Comparison of ENCODE assay signal across 8 cellular contexts in genomic region chr15:100919481-100920405, GRCh38. TPM values are rescaled to one million over a fixed set of nuclear protein-coding genes. Genes with fewer than 3 reads are reported as not detected.
DNase-seq lines count a peak whose midpoint lies in the region; ATAC-seq and TF ChIP-seq lines count a peak whose summit lies in the region.

No MANE protein-coding gene starts in this region.

- DNase-seq in activated CD4-positive, alpha-beta memory T cell treated with anti-CD3 and anti-CD28 coated beads for 36 hours = peak; percentile 10
- no peak for DNase-seq in fibroblast of the aortic adventitia (ENCODE audit: low read depth)
- DNase-seq in progenitor cell of endocrine pancreas (ENCODE audit: low spot score, unreplicated experiment) = no peak
- DNase-seq in NCI-H2196 treated with DMSO at 0.1 percent for 48 hours (lab: John Stamatoyannopoulos, UW; ENCODE audit: unreplicated experiment) = no peak
- DNase-seq in activated CD4-positive, CD25-positive, alpha-beta regulatory T cell (lab: John Stamatoyannopoulos, UW) = no peak

- H3K4me1 Mint-ChIP-seq in activated CD4-positive, alpha-beta memory T cell treated with anti-CD3 and anti-CD28 coated beads for 36 hours (ENCODE audit: low read depth) = peaks cover 17% of the 10 kb centered on the region
- H3K4me1 Mint-ChIP-seq in progenitor cell of endocrine pancreas (ENCODE audit: low read depth) = peaks cover 3% of the 10 kb centered on the region

- CTCF ChIA-PET in activated CD4-positive, alpha-beta memory T cell treated with anti-CD3 and anti-CD28 coated beads for 36 hours (lab: Charles Lee) = interaction anchor here (0.6 to 11.0 kb wide), 8 partner anchors 8 to 570 kb away, joined by 3 to 218 read pairs (median 6); no protein-coding TSS in a partner anchor

- peak overlapping the region; percentile 54 for H3K4me3 Mint-ChIP-seq in activated CD4-positive, alpha-beta memory T cell treated with anti-CD3 and anti-CD28 coated beads for 36 hours
- H3K4me3 Mint-ChIP-seq in progenitor cell of endocrine pancreas (ENCODE audit: low read depth) = peak overlapping the region; percentile 54

- intact Hi-C loops in activated CD4-positive, alpha-beta memory T cell treated with anti-CD3 and anti-CD28 coated beads for 36 hours (cut with micrococcal nuclease) = loop anchor here (5.0 kb wide), 2 partner anchors 292 to 338 kb away; no protein-coding TSS in a partner anchor

- no peak overlapping the region for H3K27ac Mint-ChIP-seq in activated CD4-positive, alpha-beta memory T cell treated with anti-CD3 and anti-CD28 coated beads for 36 hours
- H3K27ac Mint-ChIP-seq in progenitor cell of endocrine pancreas = no peak overlapping the region

- H3K27me3 Mint-ChIP-seq in activated CD4-positive, alpha-beta memory T cell treated with anti-CD3 and anti-CD28 coated beads for 36 hours = peaks cover 41% of the 10 kb centered on the region
- peaks cover 79% of the 10 kb centered on the region for H3K27me3 Mint-ChIP-seq in progenitor cell of endocrine pancreas

- POLR2A ChIA-PET in activated CD4-positive, alpha-beta memory T cell treated with anti-CD3 and anti-CD28 coated beads for 36 hours (lab: Charles Lee) = no interaction called here

- no peak for TF ChIP-seq CTCF in fibroblast of the aortic adventitia (IDR thresholded peaks at IDR 0.05; ENCODE audit: insufficient read depth, low read length)
- no peak for TF ChIP-seq CTCF in progenitor cell of endocrine pancreas (IDR thresholded peaks at IDR 0.05; ENCODE audit: unreplicated experiment)

- ATAC-seq in HG02763 (IDR thresholded peaks at IDR 0.05; ENCODE audit: unreplicated experiment) (peak; percentile 1), HG03469 (IDR thresholded peaks at IDR 0.05; ENCODE audit: unreplicated experiment) (no peak)

- H3K36me3 Mint-ChIP-seq in activated CD4-positive, alpha-beta memory T cell treated with anti-CD3 and anti-CD28 coated beads for 36 hours = no peaks in the 10 kb centered on the region
- no peaks in the 10 kb centered on the region for H3K36me3 Mint-ChIP-seq in progenitor cell of endocrine pancreas (ENCODE audit: insufficient read depth)

- H3K9me3 Mint-ChIP-seq in activated CD4-positive, alpha-beta memory T cell treated with anti-CD3 and anti-CD28 coated beads for 36 hours = no peaks in the 10 kb centered on the region
- H3K9me3 Mint-ChIP-seq in progenitor cell of endocrine pancreas (ENCODE audit: low read depth) = no peaks in the 10 kb centered on the region

- H3K4me3 ChIP-seq in GM08714 (ENCODE audit: low read length) (peak overlapping the region; percentile 78), fibroblast of the aortic adventitia (ENCODE audit: low read depth, low read length) (peak overlapping the region; percentile 79)

RNA-seq across cellular contexts. Expression of gene LRRK1, which starts 0.6 kb away (rescaled TPM):
- total RNA-seq in activated CD4-positive, alpha-beta memory T cell treated with anti-CD3 and anti-CD28 coated beads for 36 hours = under 1 TPM; 0.41 to 0.71 TPM
- total RNA-seq in fibroblast of the aortic adventitia (ENCODE audit: low replicate concordance) (18.0 and 26.4 TPM in 2 replicates), progenitor cell of endocrine pancreas (0.86 and 1.6 TPM in 2 replicates)

RNA-seq across cellular contexts. Expression of gene ALDH1A3, which starts 40.1 kb away (rescaled TPM):
- not detected for total RNA-seq in activated CD4-positive, alpha-beta memory T cell treated with anti-CD3 and anti-CD28 coated beads for 36 hours
- total RNA-seq in fibroblast of the aortic adventitia (ENCODE audit: low replicate concordance) (189 and 197 TPM in 2 replicates), progenitor cell of endocrine pancreas (0.33 and 0.41 TPM in 2 replicates)

Comparison
In these comparisons a context has a peak if more than half of its experiments do, and no peak if none do; other contexts are left out.
1. RNA of gene ALDH1A3, which starts 40.1 kb away (total RNA-seq): 189 to 197 TPM in fibroblast of the aortic adventitia; 0.33 to 0.41 TPM in progenitor cell of endocrine pancreas and not detected in activated CD4-positive, alpha-beta memory T cell treated with anti-CD3 and anti-CD28 coated beads for 36 hours; every median in the first group is over 100 times any median in the second.